ENCODE assay signal across 18 cellular contexts in the genomic region with DNA sequence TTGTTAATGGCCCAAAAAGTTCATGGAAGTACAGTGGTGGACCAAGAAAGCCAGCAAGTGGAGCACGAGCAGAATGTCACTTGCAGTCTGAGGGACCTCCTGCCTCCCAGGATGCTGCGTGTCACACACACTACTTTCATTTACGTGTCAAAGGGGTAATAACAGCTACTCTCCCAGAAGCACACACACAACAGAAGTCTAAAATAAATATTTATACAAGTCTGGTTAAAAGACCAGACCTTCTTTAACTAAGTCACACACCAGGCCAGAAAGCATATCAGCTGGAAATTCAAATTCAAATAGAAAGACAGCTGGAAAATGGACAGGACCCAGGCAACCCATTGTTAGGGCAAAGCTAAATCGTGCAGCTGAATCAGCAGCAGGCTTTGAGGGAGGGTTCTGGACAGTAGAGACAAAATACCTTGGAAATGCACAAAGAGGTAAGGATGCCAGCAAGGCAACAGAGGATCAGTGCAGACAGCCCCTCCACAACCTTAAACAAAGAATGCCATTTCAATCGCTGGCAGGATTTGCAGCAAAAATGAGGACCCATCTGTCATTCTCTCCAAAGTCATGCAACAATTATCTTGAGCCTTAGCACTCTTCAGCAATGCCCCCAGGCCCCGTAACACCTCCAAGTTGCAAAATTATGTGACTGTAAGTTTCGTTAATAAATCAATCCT.
A peak's percentile ranks its signal among the peaks of the same experiment; 100 is the strongest.
DNase-seq lines count a peak whose midpoint lies in the region; ATAC-seq and TF ChIP-seq lines count a peak whose summit lies in the region.
"Had no signal": no experiment of that assay in that cellular context is flagged by ENCODE, and none has a peak within 500 bp of the region (broad histone marks: within the 10 kb centered on the region; RNA-seq: fewer than 3 reads in every experiment).

No MANE protein-coding gene starts in this region.

- in situ Hi-C loops in G401 (cut with HindIII; ENCODE audit: low sequenced_read_pairs): no loop called here

- ATAC-seq in SK-N-SH treated with all-trans-retinoic acid at 6 μM for 48 hours: no peak
- ATAC-seq: GM23338 had no signal

- DNase-seq in COLO668 (lab: John Stamatoyannopoulos, UW; ENCODE audit: unreplicated experiment) (peak; percentile 52), G401 (ENCODE audit: low spot score) (peak; percentile 78), NCI-H2081 treated with DMSO at 0.1 percent for 48 hours (lab: John Stamatoyannopoulos, UW) (peak; percentile 96), SHP77 treated with DMSO at 0.1 percent for 48 hours (lab: John Stamatoyannopoulos, UW) (peak; percentile 45), D341Med (ENCODE audit: low spot score) (no peak), GM19240 (ENCODE audit: insufficient read length, low spot score) (no peak)
- DNase-seq: activated CD4-positive, alpha-beta T cell treated with anti-CD3 and anti-CD28 coated beads for 4 hours; activated CD8-positive, alpha-beta memory T cell treated with anti-CD3 and anti-CD28 coated beads for 24 hours; activated gamma-delta T cell; Caco-2; esophagus squamous epithelium; foreskin melanocyte; mammary epithelial cell; MV-4-11; NCI-H2107; nephron progenitor cell had no signal

TF ChIP-seq in SK-N-SH treated with all-trans-retinoic acid at 6 μM for 48 hours, 23 proteins besides CTCF, POLR2A, EP300 and RAD21:
- TF ChIP-seq TOX (CRISPR knock-in tag; IDR thresholded peaks at IDR 0.05; ENCODE audit: borderline replicate concordance) (no peak), ESRRG (CRISPR knock-in tag; IDR thresholded peaks at IDR 0.05) (no peak), ZNF70 (CRISPR knock-in tag; IDR thresholded peaks at IDR 0.05) (no peak), CSDC2 (CRISPR knock-in tag; IDR thresholded peaks at IDR 0.05) (no peak), BACH2 (CRISPR knock-in tag; IDR thresholded peaks at IDR 0.05; ENCODE audit: borderline replicate concordance) (no peak), ZNF565 (CRISPR knock-in tag; conservative IDR thresholded peaks at IDR 0.05; ENCODE audit: low read depth) (no peak)
- TF ChIP-seq, protein P1, sequence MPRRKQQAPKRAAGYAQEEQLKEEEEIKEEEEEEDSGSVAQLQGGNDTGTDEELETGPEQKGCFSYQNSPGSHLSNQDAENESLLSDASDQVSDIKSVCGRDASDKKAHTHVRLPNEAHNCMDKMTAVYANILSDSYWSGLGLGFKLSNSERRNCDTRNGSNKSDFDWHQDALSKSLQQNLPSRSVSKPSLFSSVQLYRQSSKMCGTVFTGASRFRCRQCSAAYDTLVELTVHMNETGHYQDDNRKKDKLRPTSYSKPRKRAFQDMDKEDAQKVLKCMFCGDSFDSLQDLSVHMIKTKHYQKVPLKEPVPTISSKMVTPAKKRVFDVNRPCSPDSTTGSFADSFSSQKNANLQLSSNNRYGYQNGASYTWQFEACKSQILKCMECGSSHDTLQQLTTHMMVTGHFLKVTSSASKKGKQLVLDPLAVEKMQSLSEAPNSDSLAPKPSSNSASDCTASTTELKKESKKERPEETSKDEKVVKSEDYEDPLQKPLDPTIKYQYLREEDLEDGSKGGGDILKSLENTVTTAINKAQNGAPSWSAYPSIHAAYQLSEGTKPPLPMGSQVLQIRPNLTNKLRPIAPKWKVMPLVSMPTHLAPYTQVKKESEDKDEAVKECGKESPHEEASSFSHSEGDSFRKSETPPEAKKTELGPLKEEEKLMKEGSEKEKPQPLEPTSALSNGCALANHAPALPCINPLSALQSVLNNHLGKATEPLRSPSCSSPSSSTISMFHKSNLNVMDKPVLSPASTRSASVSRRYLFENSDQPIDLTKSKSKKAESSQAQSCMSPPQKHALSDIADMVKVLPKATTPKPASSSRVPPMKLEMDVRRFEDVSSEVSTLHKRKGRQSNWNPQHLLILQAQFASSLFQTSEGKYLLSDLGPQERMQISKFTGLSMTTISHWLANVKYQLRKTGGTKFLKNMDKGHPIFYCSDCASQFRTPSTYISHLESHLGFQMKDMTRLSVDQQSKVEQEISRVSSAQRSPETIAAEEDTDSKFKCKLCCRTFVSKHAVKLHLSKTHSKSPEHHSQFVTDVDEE (CRISPR knock-in tag; IDR thresholded peaks at IDR 0.05): no peak
- TF ChIP-seq, protein P2, sequence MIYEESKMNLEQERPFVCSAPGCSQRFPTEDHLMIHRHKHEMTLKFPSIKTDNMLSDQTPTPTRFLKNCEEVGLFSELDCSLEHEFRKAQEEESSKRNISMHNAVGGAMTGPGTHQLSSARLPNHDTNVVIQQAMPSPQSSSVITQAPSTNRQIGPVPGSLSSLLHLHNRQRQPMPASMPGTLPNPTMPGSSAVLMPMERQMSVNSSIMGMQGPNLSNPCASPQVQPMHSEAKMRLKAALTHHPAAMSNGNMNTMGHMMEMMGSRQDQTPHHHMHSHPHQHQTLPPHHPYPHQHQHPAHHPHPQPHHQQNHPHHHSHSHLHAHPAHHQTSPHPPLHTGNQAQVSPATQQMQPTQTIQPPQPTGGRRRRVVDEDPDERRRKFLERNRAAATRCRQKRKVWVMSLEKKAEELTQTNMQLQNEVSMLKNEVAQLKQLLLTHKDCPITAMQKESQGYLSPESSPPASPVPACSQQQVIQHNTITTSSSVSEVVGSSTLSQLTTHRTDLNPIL (CRISPR knock-in tag; IDR thresholded peaks at IDR 0.05; ENCODE audit: low read depth): no peak
- TF ChIP-seq, protein P3, sequence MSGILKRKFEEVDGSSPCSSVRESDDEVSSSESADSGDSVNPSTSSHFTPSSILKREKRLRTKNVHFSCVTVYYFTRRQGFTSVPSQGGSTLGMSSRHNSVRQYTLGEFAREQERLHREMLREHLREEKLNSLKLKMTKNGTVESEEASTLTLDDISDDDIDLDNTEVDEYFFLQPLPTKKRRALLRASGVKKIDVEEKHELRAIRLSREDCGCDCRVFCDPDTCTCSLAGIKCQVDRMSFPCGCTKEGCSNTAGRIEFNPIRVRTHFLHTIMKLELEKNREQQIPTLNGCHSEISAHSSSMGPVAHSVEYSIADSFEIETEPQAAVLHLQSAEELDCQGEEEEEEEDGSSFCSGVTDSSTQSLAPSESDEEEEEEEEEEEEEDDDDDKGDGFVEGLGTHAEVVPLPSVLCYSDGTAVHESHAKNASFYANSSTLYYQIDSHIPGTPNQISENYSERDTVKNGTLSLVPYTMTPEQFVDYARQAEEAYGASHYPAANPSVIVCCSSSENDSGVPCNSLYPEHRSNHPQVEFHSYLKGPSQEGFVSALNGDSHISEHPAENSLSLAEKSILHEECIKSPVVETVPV (CRISPR knock-in tag; IDR thresholded peaks at IDR 0.05): no peak

Comparison
In these comparisons a context has a peak if more than half of its experiments do, and no peak if none do; other contexts are left out.
1. DNase-seq: peak in COLO668 (single experiment), G401 (single experiment), NCI-H2081 treated with DMSO at 0.1 percent for 48 hours (single experiment) and SHP77 treated with DMSO at 0.1 percent for 48 hours (single experiment); none in D341Med (single experiment) and GM19240 (single experiment).